In the genomic region with DNA sequence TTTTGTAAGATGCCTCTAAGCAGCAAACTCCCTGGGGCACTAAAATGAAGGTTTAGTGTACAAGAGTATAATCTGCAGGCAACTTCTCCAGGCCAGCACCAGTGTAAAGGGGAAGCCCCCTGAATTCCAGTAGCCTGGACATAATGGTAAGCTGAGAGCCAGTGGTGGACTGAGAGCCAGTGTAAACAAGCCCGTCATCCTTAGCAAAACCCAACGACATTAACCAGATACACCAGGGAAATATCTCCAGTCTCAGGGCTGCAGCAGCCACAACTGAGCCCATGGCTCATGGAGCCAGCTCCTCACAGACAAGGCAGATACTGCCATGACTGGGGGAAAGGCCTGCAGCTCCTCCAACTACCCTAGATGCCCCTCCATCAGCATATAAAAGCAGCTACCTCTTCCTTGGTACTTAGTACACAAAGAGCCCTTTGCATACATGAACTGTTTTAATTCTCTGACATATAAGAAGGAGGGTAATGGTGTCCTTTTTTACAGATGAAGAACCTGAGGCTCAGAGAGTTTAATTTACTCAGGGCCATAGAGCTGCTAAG, we compare ENCODE assay signal across 15 cellular contexts. TPM values are rescaled to one million over a fixed set of nuclear protein-coding genes. Genes with fewer than 3 reads are reported as not detected.
"Had no signal": no experiment of that assay in that cellular context is flagged by ENCODE, and none has a peak within 500 bp of the region (broad histone marks: within the 10 kb centered on the region; RNA-seq: fewer than 3 reads in every experiment).

No MANE protein-coding gene starts in this region.

- DNase-seq: activated CD4-positive, alpha-beta memory T cell treated with anti-CD3 and anti-CD28 coated beads, Interleukin-2, amount 10 ng/mL, durations not matched to agents 7 days and 5 days; activated gamma-delta T cell treated with Interleukin-2 at 50 U/mL for 16 hours; activated T-cell treated with anti-CD3 and anti-CD28 coated beads, Interleukin-2, amount 50 U/mL, for 48 hours; effector CD8-positive, alpha-beta T cell; immature natural killer cell; left colon; SW 1271 had no signal

- H3K4me3 Mint-ChIP-seq: activated CD4-positive, alpha-beta memory T cell treated with anti-CD3 and anti-CD28 coated beads, Interleukin-2, amount 10 ng/mL, durations not matched to agents 7 days and 5 days; immature natural killer cell; memory B cell; stimulated activated effector memory CD8-positive, alpha-beta T cell treated with anti-CD3 and anti-CD28 coated beads, Interleukin-12 subunit alpha, Interleukin-12 subunit beta, amount 100 ng/mL, for 72 hours; type B pancreatic cell had no signal

- H3K27me3 Mint-ChIP-seq: activated CD4-positive, alpha-beta memory T cell treated with anti-CD3 and anti-CD28 coated beads, Interleukin-2, amount 10 ng/mL, durations not matched to agents 7 days and 5 days; memory B cell; type B pancreatic cell had no signal

- H3K4me1 Mint-ChIP-seq: activated CD4-positive, alpha-beta memory T cell treated with anti-CD3 and anti-CD28 coated beads, Interleukin-2, amount 10 ng/mL, durations not matched to agents 7 days and 5 days; memory B cell; stimulated activated effector memory CD8-positive, alpha-beta T cell treated with anti-CD3 and anti-CD28 coated beads, Interleukin-12 subunit alpha, Interleukin-12 subunit beta, amount 100 ng/mL, for 72 hours had no signal

- H3K27me3 ChIP-seq: ascending aorta, SJSA1 had no signal

- H3K9me3 ChIP-seq: ascending aorta, SJSA1 had no signal

- H3K4me1 ChIP-seq: ascending aorta, SJSA1 had no signal

- H3K4me3 ChIP-seq: ascending aorta, SJSA1, skin epidermis had no signal

- H3K9me3 Mint-ChIP-seq: activated CD4-positive, alpha-beta memory T cell treated with anti-CD3 and anti-CD28 coated beads, Interleukin-2, amount 10 ng/mL, durations not matched to agents 7 days and 5 days; immature natural killer cell; memory B cell; stimulated activated effector memory CD8-positive, alpha-beta T cell treated with anti-CD3 and anti-CD28 coated beads, Interleukin-12 subunit alpha, Interleukin-12 subunit beta, amount 100 ng/mL, for 72 hours; type B pancreatic cell had no signal

- H3K27ac Mint-ChIP-seq: activated CD4-positive, alpha-beta memory T cell treated with anti-CD3 and anti-CD28 coated beads, Interleukin-2, amount 10 ng/mL, durations not matched to agents 7 days and 5 days; memory B cell; stimulated activated effector memory CD8-positive, alpha-beta T cell treated with anti-CD3 and anti-CD28 coated beads, Interleukin-12 subunit alpha, Interleukin-12 subunit beta, amount 100 ng/mL, for 72 hours; type B pancreatic cell had no signal

- H3K27ac ChIP-seq: ascending aorta, SJSA1, skin epidermis had no signal

- ATAC-seq: left colon; stimulated activated effector memory CD8-positive, alpha-beta T cell treated with anti-CD3 and anti-CD28 coated beads, Interleukin-12 subunit alpha, Interleukin-12 subunit beta, amount 100 ng/mL, for 72 hours had no signal

RNA-seq across cellular contexts. Expression of gene RNU5A-1, which starts 30.9 kb away (rescaled TPM):
- total RNA-seq: activated CD4-positive, alpha-beta memory T cell treated with anti-CD3 and anti-CD28 coated beads, Interleukin-2, amount 10 ng/mL, durations not matched to agents 7 days and 5 days; ascending aorta; left colon; osteoblast; SJSA1 had no signal
- polyA plus RNA-seq: immature natural killer cell, neural cell had no signal

RNA-seq across cellular contexts. Expression of gene RNU5B-1, which starts 39.5 kb away (rescaled TPM):
- total RNA-seq: ascending aorta, left colon, osteoblast, SJSA1 had no signal
- polyA plus RNA-seq: immature natural killer cell, neural cell had no signal

RNA-seq across cellular contexts. Expression of gene CILP, which starts 53.7 kb away (rescaled TPM):
- total RNA-seq: activated CD4-positive, alpha-beta memory T cell treated with anti-CD3 and anti-CD28 coated beads, Interleukin-2, amount 10 ng/mL, durations not matched to agents 7 days and 5 days; SJSA1 had no signal
